ENCODE assay signal across 11 cellular contexts in the genomic region with DNA sequence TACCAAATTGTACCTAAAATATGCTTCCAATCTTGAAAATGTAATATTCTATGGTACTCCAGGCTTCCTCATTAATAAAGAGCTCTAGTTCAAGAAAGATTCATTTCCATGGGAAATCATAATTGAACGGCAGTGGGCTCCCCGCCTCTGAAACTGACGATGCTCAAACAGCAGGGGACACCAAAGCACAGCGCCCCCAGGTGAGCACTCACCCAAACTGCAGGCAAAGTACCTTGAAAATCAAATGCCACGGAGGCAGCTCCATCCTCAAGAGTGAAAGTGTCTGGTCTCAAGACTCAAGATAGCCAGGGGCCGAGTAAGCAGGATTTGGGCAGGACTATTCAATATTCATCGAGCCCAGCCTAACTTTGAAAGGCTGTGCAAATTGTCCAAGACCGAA.
A peak's percentile ranks its signal among the peaks of the same experiment; 100 is the strongest.
DNase-seq lines count a peak whose midpoint lies in the region; ATAC-seq and TF ChIP-seq lines count a peak whose summit lies in the region.
"Had no signal": no experiment of that assay in that cellular context is flagged by ENCODE, and none has a peak within 500 bp of the region (broad histone marks: within the 10 kb centered on the region; RNA-seq: fewer than 3 reads in every experiment).

No MANE protein-coding gene starts in this region.

- ATAC-seq in activated CD8-positive, alpha-beta T cell treated with anti-CD3 and anti-CD28 coated beads, Interleukin-2, amount 10 ng/mL, durations not matched to agents 7 days and 5 days: no peak
- ATAC-seq in foreskin keratinocyte (no peak), HG03039 (IDR thresholded peaks at IDR 0.05; ENCODE audit: unreplicated experiment) (no peak), GM21423 (IDR thresholded peaks at IDR 0.05; ENCODE audit: unreplicated experiment) (no peak)
- ATAC-seq: pancreas had no signal

- H3K4me1 ChIP-seq in foreskin keratinocyte: no peaks in the 10 kb centered on the region
- H3K4me1 ChIP-seq: pancreas had no signal

- peaks cover 9% of the 10 kb centered on the region for H3K27me3 Mint-ChIP-seq in activated CD8-positive, alpha-beta T cell treated with anti-CD3 and anti-CD28 coated beads, Interleukin-2, amount 10 ng/mL, durations not matched to agents 7 days and 5 days (ENCODE audit: low read depth)
- H3K27me3 Mint-ChIP-seq in type B pancreatic cell: peaks cover 33% of the 10 kb centered on the region

- H3K9me3 Mint-ChIP-seq in activated CD8-positive, alpha-beta T cell treated with anti-CD3 and anti-CD28 coated beads, Interleukin-2, amount 10 ng/mL, durations not matched to agents 7 days and 5 days (ENCODE audit: insufficient read depth): peaks cover 3% of the 10 kb centered on the region
- peaks cover 5% of the 10 kb centered on the region for H3K9me3 Mint-ChIP-seq in type B pancreatic cell

- peaks cover 10% of the 10 kb centered on the region for H3K27me3 ChIP-seq in foreskin keratinocyte
- H3K27me3 ChIP-seq: dorsolateral prefrontal cortex, pancreas had no signal

- peak; percentile 43 for DNase-seq in stimulated activated CD4-positive, alpha-beta T cell treated with anti-CD3 and anti-CD28 coated beads, Interleukin-15, amount 100 ng/mL, for 24 hours
- DNase-seq in stimulated activated CD4-positive, alpha-beta T cell treated with anti-CD3 and anti-CD28 coated beads, Interleukin-12 subunit alpha, Interleukin-12 subunit beta, amount 100 ng/mL, for 4 hours: no peak
- DNase-seq in activated CD8-positive, alpha-beta T cell treated with anti-CD3 and anti-CD28 coated beads, Interleukin-2, amount 10 ng/mL, durations not matched to agents 7 days and 5 days: peak; percentile 40
- no peak for DNase-seq in foreskin keratinocyte
- DNase-seq in type B pancreatic cell (ENCODE audit: extremely low spot score, unreplicated experiment): no peak
- no peak for DNase-seq in occipital lobe (lab: John Stamatoyannopoulos, UW)
- DNase-seq: COR-L47 had no signal

- H3K27ac ChIP-seq in foreskin keratinocyte: no peak overlapping the region
- H3K27ac ChIP-seq: dorsolateral prefrontal cortex, pancreas had no signal

- TF ChIP-seq CTCF in foreskin keratinocyte (conservative IDR thresholded peaks at IDR 0.05) (peak; percentile 36), type B pancreatic cell (conservative IDR thresholded peaks at IDR 0.05) (peak; percentile 70)

- H3K4me1 Mint-ChIP-seq in activated CD8-positive, alpha-beta T cell treated with anti-CD3 and anti-CD28 coated beads, Interleukin-2, amount 10 ng/mL, durations not matched to agents 7 days and 5 days (ENCODE audit: low read depth): no peaks in the 10 kb centered on the region
- H3K4me1 Mint-ChIP-seq in type B pancreatic cell (ENCODE audit: unreplicated experiment): peaks cover 12% of the 10 kb centered on the region

- H3K4me3 Mint-ChIP-seq in activated CD8-positive, alpha-beta T cell treated with anti-CD3 and anti-CD28 coated beads, Interleukin-2, amount 10 ng/mL, durations not matched to agents 7 days and 5 days: no peak overlapping the region
- H3K4me3 Mint-ChIP-seq in type B pancreatic cell: no peak overlapping the region

- POLR2A ChIA-PET in activated CD8-positive, alpha-beta T cell treated with anti-CD3 and anti-CD28 coated beads, Interleukin-2, amount 10 ng/mL, durations not matched to agents 7 days and 5 days (lab: Charles Lee): no interaction called here

- CTCF ChIA-PET in activated CD8-positive, alpha-beta T cell treated with anti-CD3 and anti-CD28 coated beads, Interleukin-2, amount 10 ng/mL, durations not matched to agents 7 days and 5 days (lab: Charles Lee): interaction anchor here (0.6 to 1.4 kb wide), 9 partner anchors 11 to 281 kb away, joined by 3 to 4 read pairs (median 3); no protein-coding TSS in a partner anchor

- H3K36me3 Mint-ChIP-seq in activated CD8-positive, alpha-beta T cell treated with anti-CD3 and anti-CD28 coated beads, Interleukin-2, amount 10 ng/mL, durations not matched to agents 7 days and 5 days (ENCODE audit: low read depth): no peaks in the 10 kb centered on the region
- H3K36me3 Mint-ChIP-seq in type B pancreatic cell: no peaks in the 10 kb centered on the region

- no peak overlapping the region for H3K27ac Mint-ChIP-seq in activated CD8-positive, alpha-beta T cell treated with anti-CD3 and anti-CD28 coated beads, Interleukin-2, amount 10 ng/mL, durations not matched to agents 7 days and 5 days
- H3K27ac Mint-ChIP-seq in type B pancreatic cell: no peak overlapping the region

Comparison
In these comparisons a context has a peak if more than half of its experiments do, and no peak if none do; other contexts are left out.
1. DNase-seq: peak in stimulated activated CD4-positive, alpha-beta T cell treated with anti-CD3 and anti-CD28 coated beads, Interleukin-15, amount 100 ng/mL, for 24 hours (single experiment) and activated CD8-positive, alpha-beta T cell treated with anti-CD3 and anti-CD28 coated beads, Interleukin-2, amount 10 ng/mL, durations not matched to agents 7 days and 5 days (single experiment); none in stimulated activated CD4-positive, alpha-beta T cell treated with anti-CD3 and anti-CD28 coated beads, Interleukin-12 subunit alpha, Interleukin-12 subunit beta, amount 100 ng/mL, for 4 hours (single experiment), foreskin keratinocyte (0 of 2), type B pancreatic cell (single experiment) and occipital lobe (single experiment).